ENCODE assay signal across 19 cellular contexts in the genomic region with DNA sequence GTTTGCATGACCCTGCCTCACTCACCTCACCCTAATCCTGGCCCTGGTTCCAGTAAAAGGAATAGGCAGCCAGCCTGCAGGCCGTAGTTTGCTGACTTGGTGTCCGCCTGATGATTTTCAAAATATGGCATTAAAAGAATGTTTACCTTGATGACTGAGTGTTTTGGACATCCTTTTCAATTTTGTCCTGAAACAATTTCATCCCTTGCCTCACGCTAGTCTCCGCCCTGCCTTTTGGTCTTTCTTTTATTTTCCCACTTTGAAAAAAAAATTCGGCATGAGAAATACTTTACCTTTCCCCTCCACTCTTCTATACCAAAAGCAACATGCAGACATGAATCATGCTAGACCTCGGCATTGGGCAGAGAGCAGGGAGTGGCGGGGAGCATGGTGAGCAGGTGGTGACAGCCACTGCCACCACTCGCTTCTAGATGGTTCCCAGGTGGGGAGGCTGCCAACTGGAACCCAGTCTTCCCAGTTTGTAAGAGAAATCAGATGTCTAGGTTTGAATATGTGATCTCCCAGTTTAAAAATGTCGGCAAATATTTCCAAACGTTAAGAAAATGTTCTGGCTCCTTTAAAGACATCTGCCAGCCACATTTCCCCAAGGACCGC. TPM values are rescaled to one million over a fixed set of nuclear protein-coding genes. Genes with fewer than 3 reads are reported as not detected.
DNase-seq lines count a peak whose midpoint lies in the region; ATAC-seq and TF ChIP-seq lines count a peak whose summit lies in the region.
"Had no signal": no experiment of that assay in that cellular context is flagged by ENCODE, and none has a peak within 500 bp of the region (broad histone marks: within the 10 kb centered on the region; RNA-seq: fewer than 3 reads in every experiment).

No MANE protein-coding gene starts in this region.

- H3K36me3 ChIP-seq in sigmoid colon (peaks cover 0 to 19% (median 1%) of the 10 kb centered on the region in 4 donors), right lobe of liver (peaks cover 0 to 9% (median 1%) of the 10 kb centered on the region in 4 donors)

- no peak overlapping the region for H3K4me3 ChIP-seq in sigmoid colon
- no peak overlapping the region for H3K4me3 ChIP-seq in right lobe of liver
- H3K4me3 ChIP-seq: K562, PC-9 had no signal

- H3K4me1 Mint-ChIP-seq in IgD-negative memory B cell: peaks cover 13 to 37% (median 31%) of the 10 kb centered on the region in 3 donors
- H3K4me1 Mint-ChIP-seq in endothelial cell (ENCODE audit: unreplicated experiment): peaks cover 27% of the 10 kb centered on the region
- H3K4me1 Mint-ChIP-seq in activated naive CD8-positive, alpha-beta T cell treated with anti-CD3 and anti-CD28 coated beads, Interleukin-2, amount 50 U/mL, for 24 hours: no peaks in the 10 kb centered on the region

- H3K4me3 Mint-ChIP-seq in IgD-negative memory B cell: peak overlapping the region in 1 of 4 donors; percentile 55
- H3K4me3 Mint-ChIP-seq in endothelial cell (ENCODE audit: unreplicated experiment): peak overlapping the region; percentile 62
- no peak overlapping the region for H3K4me3 Mint-ChIP-seq in activated naive CD8-positive, alpha-beta T cell treated with anti-CD3 and anti-CD28 coated beads, Interleukin-2, amount 50 U/mL, for 24 hours

- intact Hi-C loops in sigmoid colon (cut with DNase I): no loop called here
- intact Hi-C loops in right lobe of liver (cut with DNase I): no loop called here

- no peaks in the 10 kb centered on the region for H3K27me3 Mint-ChIP-seq in IgD-negative memory B cell
- H3K27me3 Mint-ChIP-seq in endothelial cell (ENCODE audit: unreplicated experiment): peaks cover 10% of the 10 kb centered on the region
- peaks cover 21% of the 10 kb centered on the region for H3K27me3 Mint-ChIP-seq in activated naive CD8-positive, alpha-beta T cell treated with anti-CD3 and anti-CD28 coated beads, Interleukin-2, amount 50 U/mL, for 24 hours

- peak; percentile 24 for DNase-seq in NCI-H2171 treated with DMSO at 0.1 percent for 48 hours (lab: John Stamatoyannopoulos, UW)
- no peak for DNase-seq in NCI-H2171 (lab: John Stamatoyannopoulos, UW)
- DNase-seq in endothelial cell (ENCODE audit: low spot score): no peak
- DNase-seq in sigmoid colon: peak; percentile 43
- DNase-seq in right lobe of liver: no peak
- DNase-seq in activated naive CD8-positive, alpha-beta T cell treated with anti-CD3 and anti-CD28 coated beads, Interleukin-2, amount 50 U/mL, for 24 hours: no peak
- no peak for DNase-seq in midbrain (lab: John Stamatoyannopoulos, UW)
- DNase-seq: AML-193, DMS79 treated with DMSO at 0.1 percent for 48 hours, GOT3, NCI-H1105 treated with DMSO at 0.1 percent for 48 hours, NCI-H1694, NCI-H226, NCI-H524 treated with DMSO at 0.1 percent for 48 hours, PC-9 had no signal

- H3K27ac Mint-ChIP-seq in IgD-negative memory B cell (peak overlapping the region in 2 of 3 donors; percentile 37 to 90), endothelial cell (ENCODE audit: unreplicated experiment) (no peak overlapping the region)
- H3K27ac Mint-ChIP-seq in activated naive CD8-positive, alpha-beta T cell treated with anti-CD3 and anti-CD28 coated beads, Interleukin-2, amount 50 U/mL, for 24 hours: no peak overlapping the region

- no peak for TF ChIP-seq CTCF in endothelial cell (IDR thresholded peaks at IDR 0.05; ENCODE audit: unreplicated experiment)
- no peak for TF ChIP-seq CTCF in sigmoid colon (IDR thresholded peaks at IDR 0.05)
- TF ChIP-seq CTCF in right lobe of liver (IDR thresholded peaks at IDR 0.05): no peak

- H3K27ac ChIP-seq in sigmoid colon (no peak overlapping the region), right lobe of liver (no peak overlapping the region)
- H3K27ac ChIP-seq: 22Rv1, PC-9, RWPE1 had no signal

- TF ChIP-seq EP300 in sigmoid colon (IDR thresholded peaks at IDR 0.05): no peak

- H3K4me1 ChIP-seq in sigmoid colon: no peaks in the 10 kb centered on the region
- H3K4me1 ChIP-seq in right lobe of liver: no peaks in the 10 kb centered on the region

- H3K9me3 Mint-ChIP-seq in IgD-negative memory B cell (no peaks in the 10 kb centered on the region), endothelial cell (ENCODE audit: unreplicated experiment) (no peaks in the 10 kb centered on the region)
- no peaks in the 10 kb centered on the region for H3K9me3 Mint-ChIP-seq in activated naive CD8-positive, alpha-beta T cell treated with anti-CD3 and anti-CD28 coated beads, Interleukin-2, amount 50 U/mL, for 24 hours

- TF ChIP-seq POLR2A in sigmoid colon (IDR thresholded peaks at IDR 0.05): no peak
- no peak for TF ChIP-seq POLR2A in right lobe of liver (IDR thresholded peaks at IDR 0.05)

- WGBS in sigmoid colon, 2 donors: 77 to 90% methylated on average over 11 of the region's 11 CpGs
- WGBS in right lobe of liver (ENCODE audit: insufficient coverage, low coverage, low lambda C conversion rate, missing lambda C conversion rate): 77% methylated on average over 11 of the region's 11 CpGs

- no peak for ATAC-seq in right lobe of liver
- no peak for ATAC-seq in activated naive CD8-positive, alpha-beta T cell treated with anti-CD3 and anti-CD28 coated beads, Interleukin-2, amount 50 U/mL, for 24 hours
- ATAC-seq: K562 had no signal

- H3K27me3 ChIP-seq in sigmoid colon: peaks cover 0 to 40% (median 17%) of the 10 kb centered on the region in 3 donors
- H3K27me3 ChIP-seq in right lobe of liver: no peaks in the 10 kb centered on the region

- H3K9me3 ChIP-seq in sigmoid colon (no peaks in the 10 kb centered on the region), right lobe of liver (no peaks in the 10 kb centered on the region)

- peaks cover 4% of the 10 kb centered on the region for H3K36me3 Mint-ChIP-seq in IgD-negative memory B cell
- H3K36me3 Mint-ChIP-seq in endothelial cell (ENCODE audit: low read depth, unreplicated experiment): peaks cover 32% of the 10 kb centered on the region
- H3K36me3 Mint-ChIP-seq in activated naive CD8-positive, alpha-beta T cell treated with anti-CD3 and anti-CD28 coated beads, Interleukin-2, amount 50 U/mL, for 24 hours (ENCODE audit: low read depth): peaks cover 13% of the 10 kb centered on the region

RNA-seq across cellular contexts. Expression of gene CD40, which starts 9.4 kb away (rescaled TPM):
- polyA plus RNA-seq in IgD-negative memory B cell: 217 TPM
- total RNA-seq in endothelial cell (ENCODE audit: unreplicated experiment): 69.4 TPM
- total RNA-seq in sigmoid colon: 10 to 100 TPM in 2 of 4 donors, 1 to 10 TPM in 2; 5.0 to 15.6 (median 11.1) TPM
- polyA plus RNA-seq in sigmoid colon: 10 to 100 TPM in 1 of 3 donors, 1 to 10 TPM in 2; 3.6 to 25.2 (median 7.9) TPM
- total RNA-seq in right lobe of liver: 10 to 100 TPM in 2 of 6 experiments, 1 to 10 TPM in 4; 8.8 to 11.7 (median 9.4) TPM

RNA-seq across cellular contexts. Expression of gene NCOA5, which starts 37.7 kb away (rescaled TPM):
- 30.1 TPM for polyA plus RNA-seq in IgD-negative memory B cell
- total RNA-seq in endothelial cell (ENCODE audit: unreplicated experiment): 34.9 TPM
- 10 to 100 TPM; 22.4 to 39.2 (median 29.5) TPM for total RNA-seq in sigmoid colon
- polyA plus RNA-seq in sigmoid colon: 10 to 100 TPM; 10.6 to 19.5 (median 11.4) TPM
- total RNA-seq in right lobe of liver: 10 to 100 TPM in 1 of 6 experiments, 1 to 10 TPM in 5; 5.1 to 10.4 (median 8.8) TPM

Comparison
In these comparisons a context has a peak if more than half of its experiments do, and no peak if none do; other contexts are left out.
1. DNase-seq: peak in NCI-H2171 treated with DMSO at 0.1 percent for 48 hours (single experiment) and sigmoid colon (single experiment); none in NCI-H2171 (single experiment), endothelial cell (single experiment), right lobe of liver (0 of 3), activated naive CD8-positive, alpha-beta T cell treated with anti-CD3 and anti-CD28 coated beads, Interleukin-2, amount 50 U/mL, for 24 hours (single experiment) and midbrain (single experiment).
2. H3K27ac Mint-ChIP-seq: peak in IgD-negative memory B cell (2 of 3); none in endothelial cell (single experiment) and activated naive CD8-positive, alpha-beta T cell treated with anti-CD3 and anti-CD28 coated beads, Interleukin-2, amount 50 U/mL, for 24 hours (single experiment).